ENCODE assay signal across 1 cellular context in genomic region chr5:149799119-149799623, GRCh38.
A peak's percentile ranks its signal among the peaks of the same experiment; 100 is the strongest.
TF ChIP-seq lines count a peak whose summit lies in the region.

No MANE protein-coding gene starts in this region.

TF ChIP-seq in HEK293, 187 proteins besides CTCF, POLR2A, EP300 and RAD21 (continued from another document and continues in another):
- TF ChIP-seq PRDM10 (tag by site-specific recombination; IDR thresholded peaks at IDR 0.05) (0 out of 2 replicates have a peak, but pooled peaks have one; percentile 30), ZNF211 (tag by site-specific recombination; IDR thresholded peaks at IDR 0.05; ENCODE audit: low read depth) (no peak), ZNF221 (tag by site-specific recombination; IDR thresholded peaks at IDR 0.05; ENCODE audit: borderline replicate concordance) (no peak), PRDM1 (tag by site-specific recombination; IDR thresholded peaks at IDR 0.05) (no peak), ZSCAN18 (tag by site-specific recombination; IDR thresholded peaks at IDR 0.05) (no peak), ZNF585B (tag by site-specific recombination; IDR thresholded peaks at IDR 0.05) (no peak), ZBTB21 (tag by site-specific recombination; IDR thresholded peaks at IDR 0.05) (0 out of 2 replicates have a peak, but pooled peaks have one; percentile 59), TCF7L2 (IDR thresholded peaks at IDR 0.05; ENCODE audit: borderline replicate concordance, low read depth, low read length) (no peak), ZNF223 (tag by site-specific recombination; IDR thresholded peaks at IDR 0.05) (no peak), ZNF184 (tag by site-specific recombination; IDR thresholded peaks at IDR 0.05) (0 out of 2 replicates have a peak, but pooled peaks have one; percentile 54), ZNF837 (tag by site-specific recombination; IDR thresholded peaks at IDR 0.05) (no peak), ELK4 (IDR thresholded peaks at IDR 0.05; ENCODE audit: borderline replicate concordance, low read depth, low read length) (no peak), ZEB2 (tag by site-specific recombination; IDR thresholded peaks at IDR 0.05) (peak; percentile 39; the same call in 1 of the 2 replicates), ZNF843 (tag by site-specific recombination; IDR thresholded peaks at IDR 0.05) (no peak), OVOL3 (tag by site-specific recombination; IDR thresholded peaks at IDR 0.05) (no peak), ZNF366 (tag by site-specific recombination; conservative IDR thresholded peaks at IDR 0.05) (peak; percentile 39; the same call in 1 of the 2 replicates), ZNF394 (tag by site-specific recombination; IDR thresholded peaks at IDR 0.05; ENCODE audit: borderline replicate concordance) (0 out of 2 replicates have a peak, but pooled peaks have one; percentile 57), ZNF530 (tag by site-specific recombination; IDR thresholded peaks at IDR 0.05; ENCODE audit: low read depth) (no peak), ZNF335 (tag by site-specific recombination; conservative IDR thresholded peaks at IDR 0.05) (no peak), ZNF654 (tag by site-specific recombination; IDR thresholded peaks at IDR 0.05; ENCODE audit: low read depth) (no peak), ZNF521 (tag by site-specific recombination; IDR thresholded peaks at IDR 0.05) (no peak), FEZF1 (tag by site-specific recombination; IDR thresholded peaks at IDR 0.05) (0 out of 2 replicates have a peak, but pooled peaks have one; percentile 8), ZIC2 (tag by site-specific recombination; IDR thresholded peaks at IDR 0.05) (no peak), SCRT1 (tag by site-specific recombination; IDR thresholded peaks at IDR 0.05; ENCODE audit: borderline replicate concordance) (no peak), PRDM6 (tag by site-specific recombination; IDR thresholded peaks at IDR 0.05) (no peak), ZNF311 (tag by site-specific recombination; IDR thresholded peaks at IDR 0.05; ENCODE audit: borderline replicate concordance) (no peak), ZNF26 (tag by site-specific recombination; IDR thresholded peaks at IDR 0.05) (no peak), ZNF280C (tag by site-specific recombination; IDR thresholded peaks at IDR 0.05) (no peak), ZNF341 (tag by site-specific recombination; IDR thresholded peaks at IDR 0.05; ENCODE audit: low read depth) (no peak), ATF2 (tag by site-specific recombination; IDR thresholded peaks at IDR 0.05; ENCODE audit: low read depth) (no peak), SALL2 (tag by site-specific recombination; IDR thresholded peaks at IDR 0.05; ENCODE audit: borderline replicate concordance) (no peak), ZNF514 (tag by site-specific recombination; IDR thresholded peaks at IDR 0.05) (no peak), ZFHX2 (tag by site-specific recombination; conservative IDR thresholded peaks at IDR 0.05) (no peak), ZNF449 (tag by site-specific recombination; IDR thresholded peaks at IDR 0.05) (no peak), ZNF266 (tag by site-specific recombination; IDR thresholded peaks at IDR 0.05; ENCODE audit: low read depth) (no peak), ZNF629 (tag by site-specific recombination; IDR thresholded peaks at IDR 0.05) (peak; percentile 89), PRDM4 (tag by site-specific recombination; IDR thresholded peaks at IDR 0.05) (no peak)
